9 cellular contexts compared by ENCODE assay signal in the genomic region with DNA sequence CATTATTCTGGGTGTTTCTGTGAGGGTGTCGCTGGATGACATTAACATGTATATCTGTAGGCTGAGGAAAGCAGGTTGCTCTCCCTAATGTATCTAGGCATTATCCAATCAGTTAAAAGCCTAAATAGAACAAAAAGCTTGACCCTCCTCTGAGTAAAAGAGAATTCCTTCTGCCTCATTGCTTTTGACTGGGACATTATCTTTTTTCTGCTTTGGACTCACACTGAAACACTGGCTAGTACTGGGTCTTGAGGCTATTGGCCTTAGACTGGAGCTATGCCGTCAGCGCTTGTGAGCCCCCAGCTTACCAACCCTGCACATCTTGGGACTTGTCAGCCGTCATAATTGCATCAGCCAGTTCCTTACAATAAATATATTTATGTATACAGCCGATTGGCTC.
"Had no signal": no experiment of that assay in that cellular context is flagged by ENCODE, and none has a peak within 500 bp of the region (broad histone marks: within the 10 kb centered on the region; RNA-seq: fewer than 3 reads in every experiment).

No MANE protein-coding gene starts in this region.

- ATAC-seq: HCT116, HepG2 had no signal

- DNase-seq: GM23248, H7, KBM-7 had no signal

- H3K9ac ChIP-seq: GM23248, KMS-11 had no signal

- H3K4me3 Mint-ChIP-seq: IgD-negative memory B cell had no signal

- H3K36me3 ChIP-seq: HAP-1 had no signal

- H3K4me1 Mint-ChIP-seq: IgD-negative memory B cell had no signal

- H3K4me2 ChIP-seq: KMS-11 had no signal

- H3K9me3 ChIP-seq: HAP-1 had no signal

- H3K4me3 ChIP-seq: GM23248, HAP-1 had no signal

- H3K27ac ChIP-seq: GM23248, HL-60, KMS-11 had no signal

- H2AFZ ChIP-seq: GM23248 had no signal

- H3K4me1 ChIP-seq: HAP-1 had no signal

- H3K27ac Mint-ChIP-seq: IgD-negative memory B cell had no signal
